ENCODE assay signal across 8 cellular contexts in genomic region chr11:66312549-66313320, GRCh38. TPM values are rescaled to one million over a fixed set of nuclear protein-coding genes. Genes with fewer than 3 reads are reported as not detected.
A peak's percentile ranks its signal among the peaks of the same experiment; 100 is the strongest.
DNase-seq lines count a peak whose midpoint lies in the region; ATAC-seq and TF ChIP-seq lines count a peak whose summit lies in the region.

No MANE protein-coding gene starts in this region.

- peak overlapping the region; percentile 98 for H3K27ac Mint-ChIP-seq in activated naive CD8-positive, alpha-beta T cell

- DNase-seq in NCI-H1092 (lab: John Stamatoyannopoulos, UW) (peak; percentile 90), SKM-1 (lab: John Stamatoyannopoulos, UW; ENCODE audit: unreplicated experiment) (peak; percentile 88), glomerular visceral epithelial cell (ENCODE audit: extremely low spot score) (peak; percentile 98), omental fat pad (ENCODE audit: low spot score) (peak; percentile 99)

- ATAC-seq in HG02610 (IDR thresholded peaks at IDR 0.05; ENCODE audit: unreplicated experiment) (peak; percentile 53), omental fat pad (ENCODE audit: low FRiP score) (peak; percentile 95)

- peaks cover 2% of the 10 kb centered on the region for H3K36me3 Mint-ChIP-seq in activated naive CD8-positive, alpha-beta T cell

- no peaks in the 10 kb centered on the region for H3K9me3 Mint-ChIP-seq in activated naive CD8-positive, alpha-beta T cell (ENCODE audit: low read depth)

- H3K27me3 Mint-ChIP-seq in activated naive CD8-positive, alpha-beta T cell: no peaks in the 10 kb centered on the region

- peaks cover 38% of the 10 kb centered on the region for H3K4me1 Mint-ChIP-seq in activated naive CD8-positive, alpha-beta T cell (ENCODE audit: low read depth)

- H3K4me3 ChIP-seq in GM08714 (ENCODE audit: low read length): peak overlapping the region; percentile 66; the same call in 1 of the 2 replicates

- H3K4me3 Mint-ChIP-seq in activated naive CD8-positive, alpha-beta T cell: peak overlapping the region; percentile 95

- H3K27ac ChIP-seq in temporal lobe (ENCODE audit: low read depth, low read length): peak overlapping the region; percentile 88

- TF ChIP-seq CTCF in omental fat pad (IDR thresholded peaks at IDR 0.05): no peak

RNA-seq across cellular contexts. Expression of gene CD248, which starts 4.1 kb away (rescaled TPM):
- total RNA-seq in omental fat pad (100 to 1,000 TPM in 1 of 4 donors, 10 to 100 TPM in 3; 43.2 to 107 (median 70.7) TPM), temporal lobe (3.2 TPM)

RNA-seq across cellular contexts. Expression of gene TMEM151A, which starts 21.0 kb away (rescaled TPM):
- total RNA-seq in omental fat pad (10 to 100 TPM in 1 of 4 donors, 1 to 10 TPM in 2, not detected in 1; 1.6 to 14.8 (median 9.1) TPM), temporal lobe (7.6 TPM)

RNA-seq across cellular contexts. Expression of gene RIN1, which starts 23.5 kb away (rescaled TPM):
- total RNA-seq in omental fat pad (10 to 100 TPM in 1 of 4 donors, 1 to 10 TPM in 3; 2.9 to 34.6 (median 3.6) TPM), temporal lobe (0.98 TPM)

RNA-seq across cellular contexts. Expression of gene YIF1A, which starts 23.8 kb away (rescaled TPM):
- total RNA-seq in omental fat pad: 100 to 1,000 TPM in 1 of 4 donors, 10 to 100 TPM in 3; 57.1 to 116 (median 63.4) TPM
- total RNA-seq in temporal lobe: 17.2 TPM

RNA-seq across cellular contexts. Expression of gene BRMS1, which starts 32.2 kb away (rescaled TPM):
- total RNA-seq in omental fat pad (10 to 100 TPM; 36.7 to 59.2 (median 42.0) TPM), temporal lobe (10.1 TPM)

Comparison
In these comparisons a context has a peak if more than half of its experiments do, and no peak if none do; other contexts are left out.
1. Peak in every context shown above with its lines: DNase-seq, ATAC-seq, H3K4me3 ChIP-seq and H3K27ac ChIP-seq.
2. RNA of gene CD248, which starts 4.1 kb away (total RNA-seq): 43.2 to 107 TPM in omental fat pad; 3.2 TPM in temporal lobe (single experiment); every median in the first group is over 10 times any median in the second.